17 cellular contexts compared by ENCODE assay signal in the genomic region with DNA sequence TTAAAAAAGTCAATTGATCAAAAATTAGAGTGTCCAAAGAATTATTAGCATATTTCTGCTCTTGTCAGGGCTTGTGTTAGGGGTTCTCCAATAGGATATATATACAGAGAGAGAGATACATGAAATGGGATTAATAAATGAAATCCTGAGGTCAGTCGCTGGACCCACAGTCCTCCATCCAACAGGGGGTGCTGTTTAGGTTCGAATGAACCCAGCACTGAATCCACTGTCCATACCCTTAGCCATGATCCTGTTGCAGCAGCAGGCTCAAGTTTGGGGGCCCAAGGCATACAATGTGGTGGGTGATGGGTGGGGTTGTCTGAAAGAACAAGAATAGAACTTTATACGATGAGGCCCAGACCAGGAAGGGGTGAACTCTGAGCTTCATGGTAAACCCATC. TPM values are rescaled to one million over a fixed set of nuclear protein-coding genes. Genes with fewer than 3 reads are reported as not detected.
DNase-seq lines count a peak whose midpoint lies in the region; ATAC-seq and TF ChIP-seq lines count a peak whose summit lies in the region.
"Had no signal": no experiment of that assay in that cellular context is flagged by ENCODE, and none has a peak within 500 bp of the region (broad histone marks: within the 10 kb centered on the region; RNA-seq: fewer than 3 reads in every experiment).

No MANE protein-coding gene starts in this region.

- POLR2A ChIA-PET in PC-3 (lab: Charles Lee; ENCODE audit: unreplicated experiment): no interaction called here

- no peak overlapping the region for H3K27ac ChIP-seq in PC-3 (ENCODE audit: low read length)
- H3K27ac ChIP-seq in foreskin keratinocyte: no peak overlapping the region
- H3K27ac ChIP-seq in mesenchymal stem cell (ENCODE audit: low read length, poor library complexity, severe bottlenecking): no peak overlapping the region
- H3K27ac ChIP-seq: heart right ventricle had no signal

- no peaks in the 10 kb centered on the region for H3K9me3 ChIP-seq in PC-3 (ENCODE audit: low read length)
- peaks cover 7% of the 10 kb centered on the region for H3K9me3 ChIP-seq in mesenchymal stem cell (ENCODE audit: control insufficient read depth, low read length)

- no peak overlapping the region for H4K8ac ChIP-seq in mesenchymal stem cell (ENCODE audit: low read length)

- H2BK15ac ChIP-seq in mesenchymal stem cell (ENCODE audit: low read depth, poor library complexity, severe bottlenecking): no peak overlapping the region

- DNase-seq in DMS53 (lab: John Stamatoyannopoulos, UW) (peak; percentile 45), DMS53 treated with DMSO at 0.1 percent for 48 hours (lab: John Stamatoyannopoulos, UW; ENCODE audit: unreplicated experiment) (no peak), GM12865 (ENCODE audit: low read depth) (peak; percentile 22), PC-3 (no peak), foreskin keratinocyte (no peak), mesenchymal stem cell (no peak), COLO829 (ENCODE audit: low spot score) (no peak)
- no peak for DNase-seq in NK-92 treated with Interleukin-12 subunit alpha and Interleukin-12 subunit beta, amount 100 ng/mL, for 24 hours (lab: John Stamatoyannopoulos, UW)
- DNase-seq: 8988T; activated T-cell treated with anti-CD3 and anti-CD28 coated beads, Interleukin-2, amount 50 U/mL, for 24 hours; CD8-positive, alpha-beta memory T cell; heart right ventricle; natural killer cell; NCI-H1048; NCI-H2171; stimulated activated naive B cell treated with anti-CD40 and anti-IgM and Interleukin-4, amounts not matched to agents 10 μg/mL and 1 μg/mL and 100 μg/mL, for 72 hours had no signal

- H2AFZ ChIP-seq in PC-3 (ENCODE audit: low read length): no peak overlapping the region
- H2AFZ ChIP-seq in mesenchymal stem cell (ENCODE audit: low read depth, low read length): no peak overlapping the region

- CTCF ChIA-PET in PC-3 (lab: Charles Lee): no interaction called here

- H3K4ac ChIP-seq in mesenchymal stem cell (ENCODE audit: low read depth in 1 of 2, low read length in 2 of 2): no peak overlapping the region

- no peak overlapping the region for H2AK5ac ChIP-seq in mesenchymal stem cell (ENCODE audit: low read length, severe bottlenecking)

- intact Hi-C loops in PC-3 (cut with micrococcal nuclease): no loop called here

- TF ChIP-seq CTCF in GM12865 (IDR thresholded peaks at IDR 0.05; ENCODE audit: insufficient read depth, low read depth, low read length, missing control alignments) (peak; percentile 17), PC-3 (conservative IDR thresholded peaks at IDR 0.05; ENCODE audit: low read depth, low read length) (peak; percentile 49), foreskin keratinocyte (conservative IDR thresholded peaks at IDR 0.05) (peak; percentile 32)

- no peaks in the 10 kb centered on the region for H3K9me2 ChIP-seq in PC-3 (replicated peaks; ENCODE audit: low read length)

- H3K4me3 ChIP-seq in GM12865 (ENCODE audit: low read depth, low read length) (no peak overlapping the region), PC-3 (ENCODE audit: low read length) (no peak overlapping the region), mesenchymal stem cell (ENCODE audit: insufficient read depth in 1 of 2, low read depth in 1 of 2, low read length in 2 of 2) (no peak overlapping the region)
- H3K4me3 ChIP-seq: heart right ventricle had no signal

- no peaks in the 10 kb centered on the region for H4K20me1 ChIP-seq in PC-3 (ENCODE audit: low read length)

- 62% methylated on average over 3 of the region's 3 CpGs for WGBS in mesenchymal stem cell

- H3K14ac ChIP-seq in mesenchymal stem cell (ENCODE audit: low read length in 2 of 2): no peak overlapping the region

- no peak overlapping the region for H4K91ac ChIP-seq in mesenchymal stem cell (ENCODE audit: low read length)

- H3K9ac ChIP-seq in PC-3 (ENCODE audit: low read length): no peak overlapping the region
- H3K9ac ChIP-seq in mesenchymal stem cell (ENCODE audit: low read length): no peak overlapping the region

- H3K18ac ChIP-seq in mesenchymal stem cell (ENCODE audit: low read depth in 1 of 2, low read length in 2 of 2): no peak overlapping the region

- no TSS peak for BruUV-seq in PC-3 (replicated peaks; lab: Mats Ljungman, UMichigan)

- H2BK5ac ChIP-seq in mesenchymal stem cell (ENCODE audit: low read depth, low read length, poor library complexity, severe bottlenecking): no peak overlapping the region

- H2BK120ac ChIP-seq in mesenchymal stem cell (ENCODE audit: low read depth, low read length): no peak overlapping the region

- H2BK12ac ChIP-seq in mesenchymal stem cell (ENCODE audit: low read length in 2 of 2): no peak overlapping the region

- no peaks in the 10 kb centered on the region for H3K79me1 ChIP-seq in mesenchymal stem cell (replicated peaks; ENCODE audit: low read length, poor library complexity, severe bottlenecking)

- H3K79me2 ChIP-seq in PC-3 (ENCODE audit: low read length): no peaks in the 10 kb centered on the region

- H3K4me1 ChIP-seq in PC-3 (ENCODE audit: insufficient read depth, low read length): no peaks in the 10 kb centered on the region
- H3K4me1 ChIP-seq in foreskin keratinocyte: no peaks in the 10 kb centered on the region
- no peaks in the 10 kb centered on the region for H3K4me1 ChIP-seq in mesenchymal stem cell (ENCODE audit: control insufficient read depth, insufficient read depth, low read depth, low read length)
- H3K4me1 ChIP-seq: heart right ventricle had no signal

- H3K4me2 ChIP-seq in PC-3 (ENCODE audit: low read length): no peak overlapping the region
- H3K4me2 ChIP-seq in mesenchymal stem cell (ENCODE audit: low read length, poor library complexity, severe bottlenecking): no peak overlapping the region

- H3K36me3 ChIP-seq in PC-3 (ENCODE audit: low read depth, low read length): no peaks in the 10 kb centered on the region
- no peaks in the 10 kb centered on the region for H3K36me3 ChIP-seq in mesenchymal stem cell (ENCODE audit: control insufficient read depth in 1 of 2, insufficient read depth in 2 of 2, low read depth in 1 of 2, low read length in 2 of 2)
- H3K36me3 ChIP-seq: heart right ventricle had no signal

- H3K23ac ChIP-seq in mesenchymal stem cell (ENCODE audit: low read length in 2 of 2): no peak overlapping the region

- H3K27me3 ChIP-seq in PC-3 (ENCODE audit: low read length) (peaks cover 69% of the 10 kb centered on the region), foreskin keratinocyte (peaks cover 9% of the 10 kb centered on the region), mesenchymal stem cell (ENCODE audit: control insufficient read depth in 1 of 2, insufficient read depth in 1 of 2, low read length in 2 of 2) (peaks cover 7 to 17% of the 10 kb centered on the region in 2 experiments)

- no peak for ATAC-seq in PC-3
- ATAC-seq in foreskin keratinocyte: no peak
- ATAC-seq: heart right ventricle; stimulated activated naive B cell treated with anti-CD40 and anti-IgM and Interleukin-4, amounts not matched to agents 10 μg/mL and 1 μg/mL and 100 μg/mL, for 72 hours had no signal

- no peaks in the 10 kb centered on the region for H3F3A ChIP-seq in PC-3 (ENCODE audit: low read length, unreplicated experiment)

RNA-seq across cellular contexts. Expression of gene MYO1H, which starts 0.8 kb away (rescaled TPM):
- total RNA-seq in PC-3 (2014; rRNA removed) (not detected in 2 replicates), foreskin keratinocyte (not detected in 2 replicates)
- not detected in 2 replicates for polyA plus RNA-seq in foreskin keratinocyte
- not detected for polyA plus RNA-seq in mesenchymal stem cell (2013, experiment 1 of 2)
- polyA plus RNA-seq in mesenchymal stem cell (2013, experiment 2 of 2): not detected
- total RNA-seq: CD8-positive, alpha-beta memory T cell; natural killer cell had no signal
- polyA plus RNA-seq: CD8-positive, alpha-beta memory T cell had no signal

RNA-seq across cellular contexts. Expression of gene FOXN4, which starts 37.8 kb away (rescaled TPM):
- not detected in 2 replicates for total RNA-seq in PC-3 (2014; rRNA removed)
- total RNA-seq in foreskin keratinocyte: not detected in 2 replicates
- polyA plus RNA-seq in foreskin keratinocyte: not detected in 2 replicates
- not detected for polyA plus RNA-seq in mesenchymal stem cell (2013, experiment 1 of 2)
- not detected for polyA plus RNA-seq in mesenchymal stem cell (2013, experiment 2 of 2)
- total RNA-seq: CD8-positive, alpha-beta memory T cell; natural killer cell had no signal
- polyA plus RNA-seq: CD8-positive, alpha-beta memory T cell; esophagus; heart right ventricle had no signal

Comparison
In these comparisons a context has a peak if more than half of its experiments do, and no peak if none do; other contexts are left out.
1. DNase-seq: peak in DMS53 (single experiment) and GM12865 (single experiment); none in DMS53 treated with DMSO at 0.1 percent for 48 hours (single experiment), PC-3 (single experiment), foreskin keratinocyte (0 of 2), NK-92 treated with Interleukin-12 subunit alpha and Interleukin-12 subunit beta, amount 100 ng/mL, for 24 hours (single experiment), mesenchymal stem cell (single experiment) and COLO829 (single experiment).
2. Peak in every context shown above with its lines, with median percentiles within 50 percentile points of each other: CTCF ChIP-seq.